8 cellular contexts compared by ENCODE assay signal in the genomic region with DNA sequence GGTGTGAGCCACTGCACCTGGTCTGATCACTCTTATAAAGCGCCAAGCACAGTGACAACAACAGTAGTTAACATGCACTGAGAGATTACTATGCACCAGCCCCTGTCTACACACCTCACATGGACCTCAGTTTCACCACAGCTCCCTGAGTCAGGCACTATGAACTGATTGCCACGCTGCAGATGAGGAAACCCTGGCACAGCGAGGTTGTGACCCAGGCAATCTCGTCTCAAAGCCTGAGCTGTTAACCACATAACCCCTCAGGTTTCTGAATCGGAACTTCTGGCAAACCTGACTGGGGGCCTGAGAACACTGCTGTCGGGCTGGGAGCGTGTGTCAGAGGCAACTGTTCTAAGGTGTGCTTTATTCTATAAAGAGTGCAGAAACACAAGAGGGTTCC. TPM values are rescaled to one million over a fixed set of nuclear protein-coding genes. Genes with fewer than 3 reads are reported as not detected.
DNase-seq lines count a peak whose midpoint lies in the region; ATAC-seq and TF ChIP-seq lines count a peak whose summit lies in the region.

No MANE protein-coding gene starts in this region.

- peaks cover 17% of the 10 kb centered on the region for H3K4me1 ChIP-seq in thymus (ENCODE audit: control insufficient read depth, insufficient read depth, low read length)
- peaks cover 0 to 70% (median 55%) of the 10 kb centered on the region in 4 donors for H3K4me1 ChIP-seq in tibial artery

- no peaks in the 10 kb centered on the region for H3K9me3 ChIP-seq in thymus (ENCODE audit: control insufficient read depth)
- H3K9me3 ChIP-seq in tibial artery, result no peaks in the 10 kb centered on the region

- H3K27ac ChIP-seq in thymus (ENCODE audit: low read depth) (peak overlapping the region; percentile 11), tibial artery (peak overlapping the region in 1 of 2 donors; percentile 21)

- H3K4me3 ChIP-seq in thymus (ENCODE audit: low read length), result no peak overlapping the region
- H3K4me3 ChIP-seq in tibial artery, result no peak overlapping the region

- H3K9me3 Mint-ChIP-seq in activated naive CD4-positive, alpha-beta T cell treated with anti-CD3 and anti-CD28 coated beads, Interleukin-2, amount 50 U/mL, for 24 hours, result no peaks in the 10 kb centered on the region
- H3K9me3 Mint-ChIP-seq in natural killer cell treated with Interleukin-12 subunit alpha and Interleukin-12 subunit beta and Interleukin-15 and Interleukin-18, amount 100 ng/mL, for 72 hours, result no peaks in the 10 kb centered on the region

- H3K36me3 ChIP-seq in thymus (ENCODE audit: control insufficient read depth, insufficient read depth) (peaks cover 7% of the 10 kb centered on the region), tibial artery (peaks cover 0 to 4% (median 0%) of the 10 kb centered on the region in 3 donors)

- peak; percentile 51 for DNase-seq in activated T-cell treated with anti-CD3 and anti-CD28 coated beads for 24 hours (ENCODE audit: low read depth)
- no peak for DNase-seq in activated T-cell treated with anti-CD3 and anti-CD28 coated beads for 4 hours
- DNase-seq in natural killer cell treated with Interleukin-12 subunit alpha and Interleukin-12 subunit beta and Interleukin-15 and Interleukin-18, amount 100 ng/mL, for 72 hours (ENCODE audit: low spot score), result peak; percentile 79
- DNase-seq in mucosa of gallbladder (ENCODE audit: low spot score), result no peak
- no peak for DNase-seq in tibial artery

- WGBS in thymus, result 25% methylated on average over 7 of the region's 7 CpGs

- ATAC-seq in natural killer cell treated with Interleukin-12 subunit alpha and Interleukin-12 subunit beta and Interleukin-15 and Interleukin-18, amount 100 ng/mL, for 72 hours, result peak; percentile 92 to 93
- ATAC-seq in HG03095 (IDR thresholded peaks at IDR 0.05; ENCODE audit: unreplicated experiment), result no peak

- H3K27me3 Mint-ChIP-seq in activated naive CD4-positive, alpha-beta T cell treated with anti-CD3 and anti-CD28 coated beads, Interleukin-2, amount 50 U/mL, for 24 hours, result no peaks in the 10 kb centered on the region
- no peaks in the 10 kb centered on the region for H3K27me3 Mint-ChIP-seq in natural killer cell treated with Interleukin-12 subunit alpha and Interleukin-12 subunit beta and Interleukin-15 and Interleukin-18, amount 100 ng/mL, for 72 hours

- peaks cover 4% of the 10 kb centered on the region for H3K36me3 Mint-ChIP-seq in activated naive CD4-positive, alpha-beta T cell treated with anti-CD3 and anti-CD28 coated beads, Interleukin-2, amount 50 U/mL, for 24 hours
- no peaks in the 10 kb centered on the region for H3K36me3 Mint-ChIP-seq in natural killer cell treated with Interleukin-12 subunit alpha and Interleukin-12 subunit beta and Interleukin-15 and Interleukin-18, amount 100 ng/mL, for 72 hours

- H3K4me3 Mint-ChIP-seq in activated naive CD4-positive, alpha-beta T cell treated with anti-CD3 and anti-CD28 coated beads, Interleukin-2, amount 50 U/mL, for 24 hours, result peak overlapping the region; percentile 30
- H3K4me3 Mint-ChIP-seq in natural killer cell treated with Interleukin-12 subunit alpha and Interleukin-12 subunit beta and Interleukin-15 and Interleukin-18, amount 100 ng/mL, for 72 hours, result peak overlapping the region; percentile 35

- intact Hi-C loops in tibial artery (cut with DNase I; ENCODE audit: low total_unique reads), result no loop called here

- H3K27ac Mint-ChIP-seq in activated naive CD4-positive, alpha-beta T cell treated with anti-CD3 and anti-CD28 coated beads, Interleukin-2, amount 50 U/mL, for 24 hours, result peak overlapping the region; percentile 70
- H3K27ac Mint-ChIP-seq in natural killer cell treated with Interleukin-12 subunit alpha and Interleukin-12 subunit beta and Interleukin-15 and Interleukin-18, amount 100 ng/mL, for 72 hours, result peak overlapping the region; percentile 44 to 47

- TF ChIP-seq CTCF in tibial artery (IDR thresholded peaks at IDR 0.05), result no peak

- H3K4me1 Mint-ChIP-seq in activated naive CD4-positive, alpha-beta T cell treated with anti-CD3 and anti-CD28 coated beads, Interleukin-2, amount 50 U/mL, for 24 hours, result peaks cover 34% of the 10 kb centered on the region
- H3K4me1 Mint-ChIP-seq in natural killer cell treated with Interleukin-12 subunit alpha and Interleukin-12 subunit beta and Interleukin-15 and Interleukin-18, amount 100 ng/mL, for 72 hours (ENCODE audit: low read depth in 2 of 2), result peaks cover 26 to 35% of the 10 kb centered on the region in 2 donors

- H3K27me3 ChIP-seq in thymus (ENCODE audit: control insufficient read depth, insufficient read depth) (no peaks in the 10 kb centered on the region), tibial artery (no peaks in the 10 kb centered on the region)

RNA-seq across cellular contexts. Expression of gene FSCN1, which starts 38.1 kb away (rescaled TPM):
- total RNA-seq in natural killer cell treated with Interleukin-12 subunit alpha and Interleukin-12 subunit beta and Interleukin-15 and Interleukin-18, amount 100 ng/mL, for 72 hours, result 10 to 100 TPM; 15.6 to 32.1 TPM
- 27.2 TPM for polyA plus RNA-seq in thymus
- total RNA-seq in mucosa of gallbladder, result 38.6 TPM

Comparison
In these comparisons a context has a peak if more than half of its experiments do, and no peak if none do; other contexts are left out.
1. DNase-seq: peak in activated T-cell treated with anti-CD3 and anti-CD28 coated beads for 24 hours (single experiment) and natural killer cell treated with Interleukin-12 subunit alpha and Interleukin-12 subunit beta and Interleukin-15 and Interleukin-18, amount 100 ng/mL, for 72 hours (single experiment); none in activated T-cell treated with anti-CD3 and anti-CD28 coated beads for 4 hours (single experiment), mucosa of gallbladder (single experiment) and tibial artery (0 of 2).